Comparison of ENCODE assay signal across 6 cellular contexts in the genomic region with DNA sequence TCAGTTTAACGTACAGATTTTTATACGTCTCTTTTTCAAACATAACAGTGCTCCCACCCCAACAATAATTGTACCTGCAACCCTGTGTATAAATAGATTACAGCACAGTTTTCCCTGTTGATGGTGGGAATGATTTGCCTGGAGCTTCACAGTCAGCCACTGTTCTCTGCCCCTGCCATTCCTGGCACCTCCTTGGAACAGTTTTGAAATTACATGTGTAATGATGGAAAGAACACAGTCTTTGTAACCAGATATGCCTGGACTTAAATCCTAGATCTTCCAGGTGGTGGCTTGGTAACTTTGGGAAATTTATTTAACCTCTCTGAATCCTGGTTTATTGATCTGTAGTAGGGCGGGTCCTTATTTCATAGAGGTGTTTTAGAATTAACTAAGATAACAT.
"Had no signal": no experiment of that assay in that cellular context is flagged by ENCODE, and none has a peak within 500 bp of the region (broad histone marks: within the 10 kb centered on the region; RNA-seq: fewer than 3 reads in every experiment).

No MANE protein-coding gene starts in this region.

- ATAC-seq: K562 had no signal

- H3K27ac Mint-ChIP-seq: IgD-negative memory B cell had no signal

- H3K4me3 ChIP-seq: K562 had no signal

- FAIRE-seq: HTR-8/SVneo, K562 had no signal

- H3K27ac ChIP-seq: HL-60 had no signal

- H3K27me3 Mint-ChIP-seq: IgD-negative memory B cell had no signal

- H3K4me1 Mint-ChIP-seq: IgD-negative memory B cell had no signal

- DNase-seq: IMR-90, KBM-7 had no signal

- H3K4me3 Mint-ChIP-seq: IgD-negative memory B cell had no signal
